In the genomic region with DNA sequence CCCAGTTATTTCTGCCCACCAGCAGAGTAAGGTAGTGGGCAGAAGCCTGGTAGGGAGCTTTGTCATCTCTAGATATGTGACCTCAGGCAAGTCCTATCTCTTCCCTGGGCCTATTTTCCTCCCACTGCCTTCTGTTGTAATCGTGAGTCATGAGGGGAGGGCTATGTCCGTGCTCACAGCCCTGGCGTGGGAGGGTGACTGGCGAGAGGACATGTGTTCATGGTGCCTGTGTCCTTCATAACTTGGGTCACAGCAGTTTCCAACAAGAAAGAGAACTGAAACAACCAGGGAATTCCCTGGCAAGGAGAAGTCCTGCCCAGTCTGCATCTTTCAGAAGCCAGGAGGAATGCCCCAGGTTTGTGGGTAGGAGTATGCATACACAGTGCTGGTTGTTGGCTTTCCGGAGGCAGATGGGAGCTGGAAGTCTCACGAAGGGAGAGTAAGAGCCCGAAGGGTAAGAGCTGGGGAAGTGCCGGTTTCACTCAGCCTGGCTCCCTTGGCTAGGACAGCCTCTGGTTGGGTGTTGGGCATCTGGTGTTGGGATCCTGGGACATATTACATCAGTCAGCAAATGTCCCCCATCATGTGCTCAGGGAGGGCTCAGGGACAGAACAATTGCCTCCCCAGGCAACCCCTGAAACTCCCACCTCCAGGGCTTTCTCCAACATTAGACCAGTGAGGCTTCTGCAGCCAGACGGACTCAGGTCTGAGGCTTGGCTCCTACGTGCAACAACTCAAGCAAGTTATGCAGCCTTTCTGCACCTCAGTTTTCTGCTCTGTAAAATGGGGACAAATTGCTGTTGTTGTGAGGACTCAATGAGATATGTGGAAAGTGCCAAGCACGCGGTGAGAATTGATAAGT, we compare ENCODE assay signal across 9 cellular contexts. TPM values are rescaled to one million over a fixed set of nuclear protein-coding genes. Genes with fewer than 3 reads are reported as not detected.
DNase-seq lines count a peak whose midpoint lies in the region; ATAC-seq, FAIRE-seq and TF ChIP-seq lines count a peak whose summit lies in the region.
"Had no signal": no experiment of that assay in that cellular context is flagged by ENCODE, and none has a peak within 500 bp of the region (broad histone marks: within the 10 kb centered on the region; RNA-seq: fewer than 3 reads in every experiment).

No MANE protein-coding gene starts in this region.

- FAIRE-seq in GM12892 (lab: Jason Lieb, UNC) (peak; percentile 94), RCC 7860 (lab: Jason Lieb, UNC) (peak; percentile 69)

- H3K27ac Mint-ChIP-seq in neural progenitor cell = no peak overlapping the region

- H3K4me2 ChIP-seq in neural progenitor cell = no peak overlapping the region

- H3K9ac ChIP-seq in neural progenitor cell = no peak overlapping the region

- H3K4me3 ChIP-seq in neural progenitor cell = no peak overlapping the region
- H3K4me3 ChIP-seq: breast epithelium had no signal

- no peaks in the 10 kb centered on the region for H3K36me3 ChIP-seq in neural progenitor cell
- H3K36me3 ChIP-seq: breast epithelium had no signal

- peaks cover 14% of the 10 kb centered on the region for H3K27me3 Mint-ChIP-seq in neural progenitor cell (ENCODE audit: insufficient read depth, low read depth)

- no peaks in the 10 kb centered on the region for H3F3A ChIP-seq in neural progenitor cell (ENCODE audit: low read depth)

- H3K27me3 ChIP-seq in neural progenitor cell = peaks cover 99% of the 10 kb centered on the region
- H3K27me3 ChIP-seq: breast epithelium had no signal

- no peaks in the 10 kb centered on the region for H3K9me3 ChIP-seq in neural progenitor cell (ENCODE audit: low read depth)
- H3K9me3 ChIP-seq: breast epithelium had no signal

- no peaks in the 10 kb centered on the region for H3K4me1 ChIP-seq in neural progenitor cell
- H3K4me1 ChIP-seq: breast epithelium had no signal

- no peak overlapping the region for H3K4me3 Mint-ChIP-seq in neural progenitor cell

- no peak for TF ChIP-seq POLR2A in GM12892 (IDR thresholded peaks at IDR 0.05; ENCODE audit: low read depth, low read length)

- DNase-seq in GM12892 (ENCODE audit: insufficient read length) (no peak), RCC 7860 (ENCODE audit: low spot score) (peak; percentile 84), cardiac septum (ENCODE audit: low spot score) (peak; percentile 75), HuH-7.5 (ENCODE audit: low spot score) (no peak), neural progenitor cell (ENCODE audit: low spot score) (no peak), DMS79 (lab: John Stamatoyannopoulos, UW) (no peak)
- no peak for DNase-seq in activated CD4-positive, alpha-beta T cell treated with anti-CD3 and anti-CD28 coated beads, Interleukin-2, amount 50 U/mL, for 4 hours

- intact Hi-C loops in cardiac septum (cut with DNase I) = no loop called here

- H3K79me2 ChIP-seq in neural progenitor cell (ENCODE audit: low read depth) = no peaks in the 10 kb centered on the region

- no peaks in the 10 kb centered on the region for H3K4me1 Mint-ChIP-seq in neural progenitor cell

- H2AFZ ChIP-seq in neural progenitor cell (replicated peaks) = no peak overlapping the region

- peak; percentile 80 for ATAC-seq in HG02610 (IDR thresholded peaks at IDR 0.05; ENCODE audit: unreplicated experiment)

- no peaks in the 10 kb centered on the region for H3K36me3 Mint-ChIP-seq in neural progenitor cell

- no peak for TF ChIP-seq CTCF in neural progenitor cell (IDR thresholded peaks at IDR 0.05)

- H3K27ac ChIP-seq in neural progenitor cell = no peak overlapping the region
- H3K27ac ChIP-seq: breast epithelium had no signal

- H4K20me1 ChIP-seq in neural progenitor cell (ENCODE audit: low read depth) = no peaks in the 10 kb centered on the region

- H3K9me3 Mint-ChIP-seq in neural progenitor cell = no peaks in the 10 kb centered on the region

RNA-seq across cellular contexts. Expression of gene TIFAB, which starts 4.3 kb away (rescaled TPM):
- 0.15 TPM for polyA plus RNA-seq in GM12892 (2012; ENCODE audit: missing spikeins)
- total RNA-seq in cardiac septum = not detected
- not detected in 2 replicates for total RNA-seq in neural progenitor cell (ENCODE audit: low replicate concordance)
- total RNA-seq: breast epithelium had no signal

RNA-seq across cellular contexts. Expression of gene DCANP1, which starts 9.3 kb away (rescaled TPM):
- not detected for polyA plus RNA-seq in GM12892 (2012; ENCODE audit: missing spikeins)
- total RNA-seq in cardiac septum = not detected
- total RNA-seq in neural progenitor cell (ENCODE audit: low replicate concordance) = not detected in 2 replicates
- total RNA-seq: breast epithelium had no signal

RNA-seq across cellular contexts. Expression of gene MACROH2A1, which starts 57.4 kb away (rescaled TPM):
- 133 TPM for polyA plus RNA-seq in GM12892 (2012; ENCODE audit: missing spikeins)
- total RNA-seq in cardiac septum = 112 TPM
- 179 and 227 TPM in 2 replicates for total RNA-seq in neural progenitor cell (ENCODE audit: low replicate concordance)

Comparison
In these comparisons a context has a peak if more than half of its experiments do, and no peak if none do; other contexts are left out.
1. DNase-seq: peak in RCC 7860 (single experiment) and cardiac septum (single experiment); none in GM12892 (single experiment), HuH-7.5 (single experiment), activated CD4-positive, alpha-beta T cell treated with anti-CD3 and anti-CD28 coated beads, Interleukin-2, amount 50 U/mL, for 4 hours (0 of 2), neural progenitor cell (single experiment) and DMS79 (single experiment).